Comparison of ENCODE assay signal across 1 cellular context in the genomic region with DNA sequence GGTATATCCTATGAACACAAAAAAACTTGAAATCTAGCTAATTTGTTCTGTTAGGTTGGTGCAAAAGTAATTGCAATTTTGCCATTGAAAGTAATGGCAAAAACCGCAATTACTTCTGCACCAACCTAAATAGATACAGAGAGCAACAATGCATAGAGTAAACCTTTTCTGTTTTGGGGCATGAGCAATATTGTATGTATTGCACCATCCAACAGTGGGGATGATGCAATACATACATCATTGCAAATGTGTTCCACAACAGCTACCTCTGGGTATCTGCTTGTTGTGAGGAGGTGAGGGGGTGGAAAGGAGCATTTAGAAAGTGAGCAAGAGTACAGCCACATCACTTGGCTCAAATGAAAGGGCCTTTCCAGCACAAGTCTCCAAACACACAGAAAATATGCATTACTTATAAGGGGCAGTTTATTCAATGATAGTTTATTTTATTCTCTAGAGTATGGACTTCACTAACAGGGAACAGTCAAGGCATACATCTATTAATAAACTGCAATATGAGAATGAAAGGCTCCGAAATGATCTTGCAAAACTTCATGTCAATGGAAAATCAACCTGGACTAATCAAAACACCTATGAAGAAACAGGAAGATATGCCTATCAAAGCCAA.
TF ChIP-seq lines count a peak whose summit lies in the region.

No MANE protein-coding gene starts in this region.

TF ChIP-seq in K562, 482 proteins besides CTCF, POLR2A, EP300 and RAD21 (continued from another document and continues in another):
- TF ChIP-seq, protein P1, sequence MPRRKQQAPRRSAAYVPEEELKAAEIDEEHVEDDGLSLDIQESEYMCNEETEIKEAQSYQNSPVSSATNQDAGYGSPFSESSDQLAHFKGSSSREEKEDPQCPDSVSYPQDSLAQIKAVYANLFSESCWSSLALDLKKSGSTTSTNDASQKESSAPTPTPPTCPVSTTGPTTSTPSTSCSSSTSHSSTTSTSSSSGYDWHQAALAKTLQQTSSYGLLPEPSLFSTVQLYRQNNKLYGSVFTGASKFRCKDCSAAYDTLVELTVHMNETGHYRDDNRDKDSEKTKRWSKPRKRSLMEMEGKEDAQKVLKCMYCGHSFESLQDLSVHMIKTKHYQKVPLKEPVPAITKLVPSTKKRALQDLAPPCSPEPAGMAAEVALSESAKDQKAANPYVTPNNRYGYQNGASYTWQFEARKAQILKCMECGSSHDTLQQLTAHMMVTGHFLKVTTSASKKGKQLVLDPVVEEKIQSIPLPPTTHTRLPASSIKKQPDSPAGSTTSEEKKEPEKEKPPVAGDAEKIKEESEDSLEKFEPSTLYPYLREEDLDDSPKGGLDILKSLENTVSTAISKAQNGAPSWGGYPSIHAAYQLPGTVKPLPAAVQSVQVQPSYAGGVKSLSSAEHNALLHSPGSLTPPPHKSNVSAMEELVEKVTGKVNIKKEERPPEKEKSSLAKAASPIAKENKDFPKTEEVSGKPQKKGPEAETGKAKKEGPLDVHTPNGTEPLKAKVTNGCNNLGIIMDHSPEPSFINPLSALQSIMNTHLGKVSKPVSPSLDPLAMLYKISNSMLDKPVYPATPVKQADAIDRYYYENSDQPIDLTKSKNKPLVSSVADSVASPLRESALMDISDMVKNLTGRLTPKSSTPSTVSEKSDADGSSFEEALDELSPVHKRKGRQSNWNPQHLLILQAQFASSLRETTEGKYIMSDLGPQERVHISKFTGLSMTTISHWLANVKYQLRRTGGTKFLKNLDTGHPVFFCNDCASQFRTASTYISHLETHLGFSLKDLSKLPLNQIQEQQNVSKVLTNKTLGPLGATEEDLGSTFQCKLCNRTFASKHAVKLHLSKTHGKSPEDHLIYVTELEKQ (CRISPR knock-in tag; IDR thresholded peaks at IDR 0.05): 0 out of 2 replicates have a peak, but pooled peaks have one; percentile 24
- TF ChIP-seq ZSCAN32 (CRISPR knock-in tag; IDR thresholded peaks at IDR 0.05) (peak; percentile 95), TRIM24 (IDR thresholded peaks at IDR 0.05) (peak; percentile 98), BRF1 (IDR thresholded peaks at IDR 0.05; ENCODE audit: borderline replicate concordance, extremely low read depth, insufficient read length) (no peak), LCOR (CRISPR knock-in tag; IDR thresholded peaks at IDR 0.05) (no peak), FOSL1 (tag; conservative IDR thresholded peaks at IDR 0.05) (peak; percentile 50), ZNF586 (CRISPR knock-in tag; conservative IDR thresholded peaks at IDR 0.05) (no peak), SMAD4 (CRISPR knock-in tag; conservative IDR thresholded peaks at IDR 0.05) (peak; percentile 79), CTBP1 (IDR thresholded peaks at IDR 0.05; ENCODE audit: borderline replicate concordance) (peak; percentile 81; the same call in 1 of the 2 replicates), ATF7 (IDR thresholded peaks at IDR 0.05) (peak; percentile 88), SMAD3 (CRISPR knock-in tag; conservative IDR thresholded peaks at IDR 0.05) (0 out of 2 replicates have a peak, but pooled peaks have one; percentile 15), NR2F6 (CRISPR knock-in tag; IDR thresholded peaks at IDR 0.05) (no peak), DMBX1 (CRISPR knock-in tag; IDR thresholded peaks at IDR 0.05; ENCODE audit: borderline replicate concordance) (peak; percentile 91; the same call in 1 of the 2 replicates), JUND (IDR thresholded peaks at IDR 0.05; ENCODE audit: borderline replicate concordance, low read depth, low read length) (peak; percentile 83), JUND (tag; IDR thresholded peaks at IDR 0.05; ENCODE audit: borderline replicate concordance, low read depth, low read length) (peak; percentile 67; the same call in 2 of the 3 replicates), HNRNPK (IDR thresholded peaks at IDR 0.05; ENCODE audit: low read depth, low read length, poor library complexity, severe bottlenecking) (no peak), POLR2H (tag; IDR thresholded peaks at IDR 0.05; ENCODE audit: low read depth) (0 out of 2 replicates have a peak, but pooled peaks have one; percentile 39), SOX6 (IDR thresholded peaks at IDR 0.05) (peak; percentile 95), ZNF766 (CRISPR knock-in tag; conservative IDR thresholded peaks at IDR 0.05) (peak; percentile 76), DPF2 (IDR thresholded peaks at IDR 0.05) (peak; percentile 16; the same call in 1 of the 2 replicates), ZEB2 (IDR thresholded peaks at IDR 0.05) (0 out of 2 replicates have a peak, but pooled peaks have one; percentile 33), ZNF584 (CRISPR knock-in tag; IDR thresholded peaks at IDR 0.05; ENCODE audit: low read depth) (peak; percentile 68; the same call in 1 of the 2 replicates)
- TF ChIP-seq, protein P2, sequence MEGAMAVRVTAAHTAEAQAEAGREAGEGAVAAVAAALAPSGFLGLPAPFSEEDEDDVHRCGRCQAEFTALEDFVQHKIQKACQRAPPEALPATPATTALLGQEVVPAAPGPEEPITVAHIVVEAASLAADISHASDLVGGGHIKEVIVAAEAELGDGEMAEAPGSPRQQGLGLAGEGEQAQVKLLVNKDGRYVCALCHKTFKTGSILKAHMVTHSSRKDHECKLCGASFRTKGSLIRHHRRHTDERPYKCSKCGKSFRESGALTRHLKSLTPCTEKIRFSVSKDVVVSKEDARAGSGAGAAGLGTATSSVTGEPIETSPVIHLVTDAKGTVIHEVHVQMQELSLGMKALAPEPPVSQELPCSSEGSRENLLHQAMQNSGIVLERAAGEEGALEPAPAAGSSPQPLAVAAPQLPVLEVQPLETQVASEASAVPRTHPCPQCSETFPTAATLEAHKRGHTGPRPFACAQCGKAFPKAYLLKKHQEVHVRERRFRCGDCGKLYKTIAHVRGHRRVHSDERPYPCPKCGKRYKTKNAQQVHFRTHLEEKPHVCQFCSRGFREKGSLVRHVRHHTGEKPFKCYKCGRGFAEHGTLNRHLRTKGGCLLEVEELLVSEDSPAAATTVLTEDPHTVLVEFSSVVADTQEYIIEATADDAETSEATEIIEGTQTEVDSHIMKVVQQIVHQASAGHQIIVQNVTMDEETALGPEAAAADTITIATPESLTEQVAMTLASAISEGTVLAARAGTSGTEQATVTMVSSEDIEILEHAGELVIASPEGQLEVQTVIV (CRISPR knock-in tag; IDR thresholded peaks at IDR 0.05; ENCODE audit: borderline replicate concordance): no peak
- TF ChIP-seq, protein P3, sequence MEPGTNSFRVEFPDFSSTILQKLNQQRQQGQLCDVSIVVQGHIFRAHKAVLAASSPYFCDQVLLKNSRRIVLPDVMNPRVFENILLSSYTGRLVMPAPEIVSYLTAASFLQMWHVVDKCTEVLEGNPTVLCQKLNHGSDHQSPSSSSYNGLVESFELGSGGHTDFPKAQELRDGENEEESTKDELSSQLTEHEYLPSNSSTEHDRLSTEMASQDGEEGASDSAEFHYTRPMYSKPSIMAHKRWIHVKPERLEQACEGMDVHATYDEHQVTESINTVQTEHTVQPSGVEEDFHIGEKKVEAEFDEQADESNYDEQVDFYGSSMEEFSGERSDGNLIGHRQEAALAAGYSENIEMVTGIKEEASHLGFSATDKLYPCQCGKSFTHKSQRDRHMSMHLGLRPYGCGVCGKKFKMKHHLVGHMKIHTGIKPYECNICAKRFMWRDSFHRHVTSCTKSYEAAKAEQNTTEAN (CRISPR knock-in tag; IDR thresholded peaks at IDR 0.05): no peak
- TF ChIP-seq, protein P4, sequence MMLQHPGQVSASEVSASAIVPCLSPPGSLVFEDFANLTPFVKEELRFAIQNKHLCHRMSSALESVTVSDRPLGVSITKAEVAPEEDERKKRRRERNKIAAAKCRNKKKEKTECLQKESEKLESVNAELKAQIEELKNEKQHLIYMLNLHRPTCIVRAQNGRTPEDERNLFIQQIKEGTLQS (IDR thresholded peaks at IDR 0.05): peak; percentile 98
- TF ChIP-seq, protein P4 (CRISPR knock-in tag; conservative IDR thresholded peaks at IDR 0.05): no peak
- TF ChIP-seq, protein P5, sequence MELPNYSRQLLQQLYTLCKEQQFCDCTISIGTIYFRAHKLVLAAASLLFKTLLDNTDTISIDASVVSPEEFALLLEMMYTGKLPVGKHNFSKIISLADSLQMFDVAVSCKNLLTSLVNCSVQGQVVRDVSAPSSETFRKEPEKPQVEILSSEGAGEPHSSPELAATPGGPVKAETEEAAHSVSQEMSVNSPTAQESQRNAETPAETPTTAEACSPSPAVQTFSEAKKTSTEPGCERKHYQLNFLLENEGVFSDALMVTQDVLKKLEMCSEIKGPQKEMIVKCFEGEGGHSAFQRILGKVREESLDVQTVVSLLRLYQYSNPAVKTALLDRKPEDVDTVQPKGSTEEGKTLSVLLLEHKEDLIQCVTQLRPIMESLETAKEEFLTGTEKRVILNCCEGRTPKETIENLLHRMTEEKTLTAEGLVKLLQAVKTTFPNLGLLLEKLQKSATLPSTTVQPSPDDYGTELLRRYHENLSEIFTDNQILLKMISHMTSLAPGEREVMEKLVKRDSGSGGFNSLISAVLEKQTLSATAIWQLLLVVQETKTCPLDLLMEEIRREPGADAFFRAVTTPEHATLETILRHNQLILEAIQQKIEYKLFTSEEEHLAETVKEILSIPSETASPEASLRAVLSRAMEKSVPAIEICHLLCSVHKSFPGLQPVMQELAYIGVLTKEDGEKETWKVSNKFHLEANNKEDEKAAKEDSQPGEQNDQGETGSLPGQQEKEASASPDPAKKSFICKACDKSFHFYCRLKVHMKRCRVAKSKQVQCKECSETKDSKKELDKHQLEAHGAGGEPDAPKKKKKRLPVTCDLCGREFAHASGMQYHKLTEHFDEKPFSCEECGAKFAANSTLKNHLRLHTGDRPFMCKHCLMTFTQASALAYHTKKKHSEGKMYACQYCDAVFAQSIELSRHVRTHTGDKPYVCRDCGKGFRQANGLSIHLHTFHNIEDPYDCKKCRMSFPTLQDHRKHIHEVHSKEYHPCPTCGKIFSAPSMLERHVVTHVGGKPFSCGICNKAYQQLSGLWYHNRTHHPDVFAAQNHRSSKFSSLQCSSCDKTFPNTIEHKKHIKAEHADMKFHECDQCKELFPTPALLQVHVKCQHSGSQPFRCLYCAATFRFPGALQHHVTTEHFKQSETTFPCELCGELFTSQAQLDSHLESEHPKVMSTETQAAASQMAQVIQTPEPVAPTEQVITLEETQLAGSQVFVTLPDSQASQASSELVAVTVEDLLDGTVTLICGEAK (IDR thresholded peaks at IDR 0.05): peak; percentile 83
- TF ChIP-seq, protein P5 (CRISPR knock-in tag; IDR thresholded peaks at IDR 0.05): no peak
- TF ChIP-seq, protein P6, sequence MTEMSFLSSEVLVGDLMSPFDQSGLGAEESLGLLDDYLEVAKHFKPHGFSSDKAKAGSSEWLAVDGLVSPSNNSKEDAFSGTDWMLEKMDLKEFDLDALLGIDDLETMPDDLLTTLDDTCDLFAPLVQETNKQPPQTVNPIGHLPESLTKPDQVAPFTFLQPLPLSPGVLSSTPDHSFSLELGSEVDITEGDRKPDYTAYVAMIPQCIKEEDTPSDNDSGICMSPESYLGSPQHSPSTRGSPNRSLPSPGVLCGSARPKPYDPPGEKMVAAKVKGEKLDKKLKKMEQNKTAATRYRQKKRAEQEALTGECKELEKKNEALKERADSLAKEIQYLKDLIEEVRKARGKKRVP (CRISPR knock-in tag; IDR thresholded peaks at IDR 0.05): peak; percentile 95
- TF ChIP-seq, protein P7, sequence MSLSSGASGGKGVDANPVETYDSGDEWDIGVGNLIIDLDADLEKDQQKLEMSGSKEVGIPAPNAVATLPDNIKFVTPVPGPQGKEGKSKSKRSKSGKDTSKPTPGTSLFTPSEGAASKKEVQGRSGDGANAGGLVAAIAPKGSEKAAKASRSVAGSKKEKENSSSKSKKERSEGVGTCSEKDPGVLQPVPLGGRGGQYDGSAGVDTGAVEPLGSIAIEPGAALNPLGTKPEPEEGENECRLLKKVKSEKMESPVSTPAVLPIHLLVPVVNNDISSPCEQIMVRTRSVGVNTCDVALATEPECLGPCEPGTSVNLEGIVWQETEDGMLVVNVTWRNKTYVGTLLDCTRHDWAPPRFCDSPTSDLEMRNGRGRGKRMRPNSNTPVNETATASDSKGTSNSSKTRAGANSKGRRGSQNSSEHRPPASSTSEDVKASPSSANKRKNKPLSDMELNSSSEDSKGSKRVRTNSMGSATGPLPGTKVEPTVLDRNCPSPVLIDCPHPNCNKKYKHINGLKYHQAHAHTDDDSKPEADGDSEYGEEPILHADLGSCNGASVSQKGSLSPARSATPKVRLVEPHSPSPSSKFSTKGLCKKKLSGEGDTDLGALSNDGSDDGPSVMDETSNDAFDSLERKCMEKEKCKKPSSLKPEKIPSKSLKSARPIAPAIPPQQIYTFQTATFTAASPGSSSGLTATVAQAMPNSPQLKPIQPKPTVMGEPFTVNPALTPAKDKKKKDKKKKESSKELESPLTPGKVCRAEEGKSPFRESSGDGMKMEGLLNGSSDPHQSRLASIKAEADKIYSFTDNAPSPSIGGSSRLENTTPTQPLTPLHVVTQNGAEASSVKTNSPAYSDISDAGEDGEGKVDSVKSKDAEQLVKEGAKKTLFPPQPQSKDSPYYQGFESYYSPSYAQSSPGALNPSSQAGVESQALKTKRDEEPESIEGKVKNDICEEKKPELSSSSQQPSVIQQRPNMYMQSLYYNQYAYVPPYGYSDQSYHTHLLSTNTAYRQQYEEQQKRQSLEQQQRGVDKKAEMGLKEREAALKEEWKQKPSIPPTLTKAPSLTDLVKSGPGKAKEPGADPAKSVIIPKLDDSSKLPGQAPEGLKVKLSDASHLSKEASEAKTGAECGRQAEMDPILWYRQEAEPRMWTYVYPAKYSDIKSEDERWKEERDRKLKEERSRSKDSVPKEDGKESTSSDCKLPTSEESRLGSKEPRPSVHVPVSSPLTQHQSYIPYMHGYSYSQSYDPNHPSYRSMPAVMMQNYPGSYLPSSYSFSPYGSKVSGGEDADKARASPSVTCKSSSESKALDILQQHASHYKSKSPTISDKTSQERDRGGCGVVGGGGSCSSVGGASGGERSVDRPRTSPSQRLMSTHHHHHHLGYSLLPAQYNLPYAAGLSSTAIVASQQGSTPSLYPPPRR (CRISPR knock-in tag; IDR thresholded peaks at IDR 0.05; ENCODE audit: borderline replicate concordance): no peak
